Comparison of ENCODE assay signal across 18 cellular contexts in genomic region chr16:85637061-85637807, GRCh38. TPM values are rescaled to one million over a fixed set of nuclear protein-coding genes. Genes with fewer than 3 reads are reported as not detected.
A peak's percentile ranks its signal among the peaks of the same experiment; 100 is the strongest.
DNase-seq lines count a peak whose midpoint lies in the region; ATAC-seq and TF ChIP-seq lines count a peak whose summit lies in the region.
"Had no signal": no experiment of that assay in that cellular context is flagged by ENCODE, and none has a peak within 500 bp of the region (broad histone marks: within the 10 kb centered on the region; RNA-seq: fewer than 3 reads in every experiment).

No MANE protein-coding gene starts in this region.

- TF ChIP-seq CTCF in body of pancreas (IDR thresholded peaks at IDR 0.05) (no peak), nephron progenitor cell (IDR thresholded peaks at IDR 0.05) (no peak)

- DNase-seq in NCI-H1092 (lab: John Stamatoyannopoulos, UW) = peak; percentile 42
- no peak for DNase-seq in NCI-H1092 treated with DMSO at 0.1 percent for 48 hours (lab: John Stamatoyannopoulos, UW)
- DNase-seq in COLO668 (lab: John Stamatoyannopoulos, UW; ENCODE audit: unreplicated experiment) = peak; percentile 34
- no peak for DNase-seq in body of pancreas
- DNase-seq in retina = peak; percentile 44
- DNase-seq in nephron progenitor cell = no peak
- DNase-seq in CD4-positive, alpha-beta memory T cell = no peak
- DNase-seq: 8988T, DND-41, GDM1, Karpas-422, NCI-H1930, NCI-H226, PC-9 had no signal

- ATAC-seq in body of pancreas = no peak
- no peak for ATAC-seq in HG03565 (IDR thresholded peaks at IDR 0.05; ENCODE audit: unreplicated experiment)
- ATAC-seq: GM23338, SK-N-SH treated with all-trans-retinoic acid at 6 μM for 48 hours had no signal

- no peaks in the 10 kb centered on the region for H3K36me3 Mint-ChIP-seq in nephron progenitor cell (ENCODE audit: low read depth)
- no peaks in the 10 kb centered on the region for H3K36me3 Mint-ChIP-seq in CD4-positive, alpha-beta memory T cell

- H3K4me1 ChIP-seq in body of pancreas = peaks cover 100% of the 10 kb centered on the region
- H3K4me1 ChIP-seq in CD4-positive, alpha-beta memory T cell (ENCODE audit: insufficient read depth, low read length) = no peaks in the 10 kb centered on the region

- H3K4me1 Mint-ChIP-seq in nephron progenitor cell = peaks cover 33% of the 10 kb centered on the region
- peaks cover 0 to 2% (median 0%) of the 10 kb centered on the region in 4 donors for H3K4me1 Mint-ChIP-seq in CD4-positive, alpha-beta memory T cell

- no peaks in the 10 kb centered on the region for H3K9me3 ChIP-seq in body of pancreas
- no peaks in the 10 kb centered on the region for H3K9me3 ChIP-seq in CD4-positive, alpha-beta memory T cell (ENCODE audit: control insufficient read depth in 1 of 2, low read length in 2 of 2)

- no peak overlapping the region for H3K27ac Mint-ChIP-seq in nephron progenitor cell
- peak overlapping the region in 1 of 7 donors; percentile 29 for H3K27ac Mint-ChIP-seq in CD4-positive, alpha-beta memory T cell
- H3K27ac Mint-ChIP-seq: GM23338 had no signal

- intact Hi-C loops in body of pancreas (cut with DNase I) = no loop called here
- intact Hi-C loops in CD4-positive, alpha-beta memory T cell (cut with micrococcal nuclease) = no loop called here

- WGBS in body of pancreas, 2 donors = 67 to 85% methylated on average over 19 to 36 of the region's 36 CpGs

- POLR2A ChIA-PET in CD4-positive, alpha-beta memory T cell (lab: Charles Lee; ENCODE audit: partially characterized antibody) = no interaction called here

- H3K9me3 Mint-ChIP-seq in nephron progenitor cell = no peaks in the 10 kb centered on the region
- no peaks in the 10 kb centered on the region for H3K9me3 Mint-ChIP-seq in CD4-positive, alpha-beta memory T cell
- H3K9me3 Mint-ChIP-seq: GM23338 had no signal

- no peaks in the 10 kb centered on the region for H3K36me3 ChIP-seq in body of pancreas (replicated peaks in 1 of 2; ENCODE audit: insufficient read depth in 1 of 2, low read depth in 2 of 2)
- H3K36me3 ChIP-seq in CD4-positive, alpha-beta memory T cell (ENCODE audit: insufficient read depth, low read length) = no peaks in the 10 kb centered on the region

- H3K4me3 Mint-ChIP-seq in nephron progenitor cell = no peak overlapping the region
- no peak overlapping the region for H3K4me3 Mint-ChIP-seq in CD4-positive, alpha-beta memory T cell
- H3K4me3 Mint-ChIP-seq: CD14-positive monocyte, GM23338 had no signal

- CTCF ChIA-PET in CD4-positive, alpha-beta memory T cell (lab: Charles Lee; ENCODE audit: partially characterized antibody) = interaction anchor here (1.5 kb wide), 2 partner anchors 21 to 27 kb away, joined by 3 to 5 read pairs; no protein-coding TSS in a partner anchor

- H3K27ac ChIP-seq in body of pancreas = peak overlapping the region; percentile 9 to 76 (median 61)
- no peak overlapping the region for H3K27ac ChIP-seq in CD4-positive, alpha-beta memory T cell (ENCODE audit: low read depth, low read length)
- H3K27ac ChIP-seq: PC-9 had no signal

- TF ChIP-seq POLR2A in body of pancreas (IDR thresholded peaks at IDR 0.05) = no peak

- no peaks in the 10 kb centered on the region for H3K27me3 ChIP-seq in body of pancreas
- no peaks in the 10 kb centered on the region for H3K27me3 ChIP-seq in CD4-positive, alpha-beta memory T cell (ENCODE audit: insufficient read depth, low read length)

- H3K27me3 Mint-ChIP-seq in nephron progenitor cell (ENCODE audit: low read depth, poor library complexity) = no peaks in the 10 kb centered on the region
- H3K27me3 Mint-ChIP-seq in CD4-positive, alpha-beta memory T cell = no peaks in the 10 kb centered on the region

- no peak overlapping the region for H3K4me3 ChIP-seq in body of pancreas
- no peak overlapping the region for H3K4me3 ChIP-seq in CD4-positive, alpha-beta memory T cell (ENCODE audit: low read length in 2 of 2)
- H3K4me3 ChIP-seq: GM23338, PC-9 had no signal

RNA-seq across cellular contexts. Expression of gene GSE1, which starts 24.1 kb away (rescaled TPM):
- 100 to 1,000 TPM in 1 of 2 donors, 10 to 100 TPM in 1; 76.5 to 221 TPM for total RNA-seq in body of pancreas
- total RNA-seq in CD4-positive, alpha-beta memory T cell = 10 to 100 TPM; 24.1 to 25.0 TPM
- polyA plus RNA-seq in CD4-positive, alpha-beta memory T cell = 1 to 10 TPM in 1 of 2 donors, under 1 TPM in 1; 0.23 to 2.1 TPM

RNA-seq across cellular contexts. Expression of gene GINS2, which starts 51.5 kb away (rescaled TPM):
- total RNA-seq in body of pancreas = under 1 TPM; 0.26 to 0.33 TPM
- 1 to 10 TPM; 1.2 to 1.4 TPM for total RNA-seq in CD4-positive, alpha-beta memory T cell
- 1 to 10 TPM in 1 of 2 donors, under 1 TPM in 1; 0.55 to 1.3 TPM for polyA plus RNA-seq in CD4-positive, alpha-beta memory T cell

Comparison
In these comparisons a context has a peak if more than half of its experiments do, and no peak if none do; other contexts are left out.
1. DNase-seq: peak in NCI-H1092 (single experiment), COLO668 (single experiment) and retina (single experiment); none in NCI-H1092 treated with DMSO at 0.1 percent for 48 hours (single experiment), body of pancreas (0 of 4), nephron progenitor cell (single experiment) and CD4-positive, alpha-beta memory T cell (0 of 5).